10 cellular contexts compared by ENCODE assay signal in genomic region chr13:81929988-81930387, GRCh38.
A peak's percentile ranks its signal among the peaks of the same experiment; 100 is the strongest.
DNase-seq lines count a peak whose midpoint lies in the region; ATAC-seq and TF ChIP-seq lines count a peak whose summit lies in the region.
"Had no signal": no experiment of that assay in that cellular context is flagged by ENCODE, and none has a peak within 500 bp of the region (broad histone marks: within the 10 kb centered on the region; RNA-seq: fewer than 3 reads in every experiment).

No MANE protein-coding gene starts in this region.

- H3K36me3 Mint-ChIP-seq in natural killer cell treated with Interleukin-12 subunit alpha and Interleukin-12 subunit beta and Interleukin-15 and Interleukin-18, amount 100 ng/mL, for 72 hours, result no peaks in the 10 kb centered on the region

- no peaks in the 10 kb centered on the region for H3K9me3 ChIP-seq in HUES48 (ENCODE audit: control insufficient read depth, insufficient read depth, low read length)
- H3K9me3 ChIP-seq: thoracic aorta had no signal

- no peak for ATAC-seq in HG02798 (IDR thresholded peaks at IDR 0.05; ENCODE audit: poor library complexity, unreplicated experiment)
- no peak for ATAC-seq in natural killer cell treated with Interleukin-12 subunit alpha and Interleukin-12 subunit beta and Interleukin-15 and Interleukin-18, amount 100 ng/mL, for 72 hours

- H3K27me3 ChIP-seq in HUES48 (ENCODE audit: control insufficient read depth, insufficient read depth, low read length), result no peaks in the 10 kb centered on the region

- TF ChIP-seq CTCF in AG09309 (IDR thresholded peaks at IDR 0.05; ENCODE audit: control insufficient read depth, insufficient read depth, low read depth, low read length, missing control alignments), result peak; percentile 19

- H3K27ac ChIP-seq in HUES48 (ENCODE audit: low read depth, low read length), result peak overlapping the region; percentile 40
- H3K27ac ChIP-seq: HL-60, thoracic aorta had no signal

- no peak overlapping the region for H3K9ac ChIP-seq in HUES48 (ENCODE audit: low read depth, low read length)

- H3K4me3 ChIP-seq in AG09309 (ENCODE audit: control insufficient read depth, low read depth, low read length) (no peak overlapping the region), HUES48 (ENCODE audit: low read depth, low read length) (no peak overlapping the region)
- H3K4me3 ChIP-seq: thoracic aorta had no signal

- DNase-seq in AG09309 (ENCODE audit: low read depth) (no peak), SHP77 (lab: John Stamatoyannopoulos, UW) (peak; percentile 9 to 18), glomerular endothelial cell (ENCODE audit: extremely low read depth, low read depth, low spot score) (peak; percentile 25), NCI-H226 (no peak), GM19240 (ENCODE audit: insufficient read length, low spot score) (no peak)
- DNase-seq in natural killer cell treated with Interleukin-12 subunit alpha and Interleukin-12 subunit beta and Interleukin-15 and Interleukin-18, amount 100 ng/mL, for 72 hours (ENCODE audit: low spot score), result no peak

- H3K36me3 ChIP-seq in HUES48 (ENCODE audit: control insufficient read depth, insufficient read depth, low read length), result no peaks in the 10 kb centered on the region
- H3K36me3 ChIP-seq: thoracic aorta had no signal

- H3K4me3 Mint-ChIP-seq in natural killer cell treated with Interleukin-12 subunit alpha and Interleukin-12 subunit beta and Interleukin-15 and Interleukin-18, amount 100 ng/mL, for 72 hours, result no peak overlapping the region

- H3K27me3 Mint-ChIP-seq in natural killer cell treated with Interleukin-12 subunit alpha and Interleukin-12 subunit beta and Interleukin-15 and Interleukin-18, amount 100 ng/mL, for 72 hours, result no peaks in the 10 kb centered on the region

- peaks cover 14% of the 10 kb centered on the region for H3K9me3 Mint-ChIP-seq in natural killer cell treated with Interleukin-12 subunit alpha and Interleukin-12 subunit beta and Interleukin-15 and Interleukin-18, amount 100 ng/mL, for 72 hours

- H3K4me1 ChIP-seq in HUES48 (ENCODE audit: control insufficient read depth, insufficient read depth, low read length), result peaks cover 19% of the 10 kb centered on the region

- no peak overlapping the region for H3K27ac Mint-ChIP-seq in natural killer cell treated with Interleukin-12 subunit alpha and Interleukin-12 subunit beta and Interleukin-15 and Interleukin-18, amount 100 ng/mL, for 72 hours

- no peaks in the 10 kb centered on the region for H3K4me1 Mint-ChIP-seq in natural killer cell treated with Interleukin-12 subunit alpha and Interleukin-12 subunit beta and Interleukin-15 and Interleukin-18, amount 100 ng/mL, for 72 hours (ENCODE audit: low read depth in 2 of 2)

Comparison
In these comparisons a context has a peak if more than half of its experiments do, and no peak if none do; other contexts are left out.
1. DNase-seq: peak in SHP77 (2 of 2) and glomerular endothelial cell (single experiment); none in AG09309 (single experiment), NCI-H226 (single experiment), GM19240 (single experiment) and natural killer cell treated with Interleukin-12 subunit alpha and Interleukin-12 subunit beta and Interleukin-15 and Interleukin-18, amount 100 ng/mL, for 72 hours (single experiment).